In genomic region chr17:5019475-5019956, GRCh38 we compare ENCODE assay signal across 9 cellular contexts. TPM values are rescaled to one million over a fixed set of nuclear protein-coding genes. Genes with fewer than 3 reads are reported as not detected.
DNase-seq lines count a peak whose midpoint lies in the region; ATAC-seq and FAIRE-seq lines count a peak whose summit lies in the region.
"Had no signal": no experiment of that assay in that cellular context is flagged by ENCODE, and none has a peak within 500 bp of the region (broad histone marks: within the 10 kb centered on the region; RNA-seq: fewer than 3 reads in every experiment).

No MANE protein-coding gene starts in this region.

- CTCF ChIA-PET in naive thymus-derived CD4-positive, alpha-beta T cell (lab: Charles Lee) = interaction anchor here (0.7 to 1.3 kb wide), 3 partner anchors 31 to 49 kb away, joined by 3 to 5 read pairs (median 3); no protein-coding TSS in a partner anchor

- no peaks in the 10 kb centered on the region for H3K27me3 Mint-ChIP-seq in IgD-negative memory B cell
- no peaks in the 10 kb centered on the region for H3K27me3 Mint-ChIP-seq in naive thymus-derived CD4-positive, alpha-beta T cell

- peak; percentile 73 for ATAC-seq in naive thymus-derived CD4-positive, alpha-beta T cell
- no peak for ATAC-seq in HG03175 (IDR thresholded peaks at IDR 0.05; ENCODE audit: unreplicated experiment)

- 29 to 67% (median 47%) methylated on average over 1 of the region's 1 CpG for WGBS in small intestine, 3 donors

- H3K36me3 Mint-ChIP-seq in IgD-negative memory B cell = peaks cover 9% of the 10 kb centered on the region
- H3K36me3 Mint-ChIP-seq in naive thymus-derived CD4-positive, alpha-beta T cell = peaks cover 0 to 28% (median 3%) of the 10 kb centered on the region in 5 donors

- H3K9me3 ChIP-seq in naive thymus-derived CD4-positive, alpha-beta T cell (ENCODE audit: control insufficient read depth in 2 of 3, low read length in 3 of 3) = no peaks in the 10 kb centered on the region
- H3K9me3 ChIP-seq in small intestine (ENCODE audit: control insufficient read depth, low read depth) = no peaks in the 10 kb centered on the region

- H3K4me1 ChIP-seq in naive thymus-derived CD4-positive, alpha-beta T cell (ENCODE audit: control insufficient read depth in 2 of 2, insufficient read depth in 2 of 2, low read length in 2 of 2) = no peaks in the 10 kb centered on the region
- no peaks in the 10 kb centered on the region for H3K4me1 ChIP-seq in small intestine (ENCODE audit: control insufficient read depth in 2 of 2, insufficient read depth in 1 of 2, low read depth in 1 of 2, low read length in 1 of 2)

- peak overlapping the region in 2 of 3 donors; percentile 57 to 63 for H3K27ac Mint-ChIP-seq in IgD-negative memory B cell
- H3K27ac Mint-ChIP-seq in naive thymus-derived CD4-positive, alpha-beta T cell = peak overlapping the region in 6 of 9 donors; percentile 49 to 78 (median 73)

- POLR2A ChIA-PET in naive thymus-derived CD4-positive, alpha-beta T cell (lab: Charles Lee) = interaction anchor here (0.5 to 0.6 kb wide), 2 partner anchors 59 to 465 kb away, joined by 3 read pairs; partner anchors contain the start of gene MYBBP1A

- H3K9me3 Mint-ChIP-seq in IgD-negative memory B cell = no peaks in the 10 kb centered on the region
- H3K9me3 Mint-ChIP-seq in naive thymus-derived CD4-positive, alpha-beta T cell = no peaks in the 10 kb centered on the region

- intact Hi-C loops in naive thymus-derived CD4-positive, alpha-beta T cell (cut with micrococcal nuclease) = loop anchor here (1.0 to 5.0 kb wide), 4 partner anchors 22 to 110 kb away; partner anchors contain the start of genes INCA1 (in 1 of the 2) and KIF1C (in 1 of the 2)

- DNase-seq in EH (ENCODE audit: low read depth) (peak; percentile 34), small intestine (no peak), NCI-H2029 treated with DMSO at 0.1 percent for 48 hours (lab: John Stamatoyannopoulos, UW) (no peak), midbrain (lab: John Stamatoyannopoulos, UW) (no peak)
- DNase-seq in activated T-cell treated with anti-CD3 and anti-CD28 coated beads, Interleukin-2, amount 50 U/mL, for 48 hours = peak; percentile 57 to 67
- peak in 5 of 9 donors; percentile 22 to 42 (median 39) for DNase-seq in naive thymus-derived CD4-positive, alpha-beta T cell

- H3K4me3 ChIP-seq in naive thymus-derived CD4-positive, alpha-beta T cell (ENCODE audit: low read length) = no peak overlapping the region
- no peak overlapping the region for H3K4me3 ChIP-seq in small intestine (ENCODE audit: low read depth in 1 of 2, low read length in 2 of 2)

- no peaks in the 10 kb centered on the region for H3K27me3 ChIP-seq in naive thymus-derived CD4-positive, alpha-beta T cell (ENCODE audit: control insufficient read depth in 2 of 2, insufficient read depth in 2 of 2, low read length in 2 of 2)
- no peaks in the 10 kb centered on the region for H3K27me3 ChIP-seq in small intestine (ENCODE audit: control insufficient read depth in 2 of 2, insufficient read depth in 2 of 2, low read length in 2 of 2)

- peaks cover 5 to 10% (median 5%) of the 10 kb centered on the region in 3 donors for H3K4me1 Mint-ChIP-seq in IgD-negative memory B cell
- peaks cover 4 to 15% (median 7%) of the 10 kb centered on the region in 7 donors for H3K4me1 Mint-ChIP-seq in naive thymus-derived CD4-positive, alpha-beta T cell

- no peak for FAIRE-seq in small intestine (lab: Jason Lieb, UNC)

- peaks cover 0 to 39% (median 0%) of the 10 kb centered on the region in 3 experiments for H3K36me3 ChIP-seq in naive thymus-derived CD4-positive, alpha-beta T cell (ENCODE audit: control insufficient read depth in 2 of 3, insufficient read depth in 3 of 3, low read length in 3 of 3)
- peaks cover 28 to 31% of the 10 kb centered on the region in 2 donors for H3K36me3 ChIP-seq in small intestine (ENCODE audit: control insufficient read depth in 2 of 2, insufficient read depth in 2 of 2, low read length in 2 of 2)

- H3K27ac ChIP-seq in naive thymus-derived CD4-positive, alpha-beta T cell (ENCODE audit: low read depth, low read length) = no peak overlapping the region
- H3K27ac ChIP-seq in small intestine (ENCODE audit: low read depth in 1 of 2, low read length in 1 of 2) = peak overlapping the region in 1 of 2 donors; percentile 9

- H3K4me3 Mint-ChIP-seq in IgD-negative memory B cell = no peak overlapping the region
- no peak overlapping the region for H3K4me3 Mint-ChIP-seq in naive thymus-derived CD4-positive, alpha-beta T cell

RNA-seq across cellular contexts. Expression of gene SLC52A1, which starts 15.7 kb away (rescaled TPM):
- not detected for polyA plus RNA-seq in IgD-negative memory B cell
- under 1 TPM in 4 of 5 experiments, not detected in 1; 0.16 to 0.44 (median 0.28) TPM for total RNA-seq in naive thymus-derived CD4-positive, alpha-beta T cell
- polyA plus RNA-seq in naive thymus-derived CD4-positive, alpha-beta T cell = under 1 TPM in 1 of 2 donors, not detected in 1; 0.14 TPM
- 10 to 100 TPM; 17.3 to 44.5 (median 41.6) TPM for polyA plus RNA-seq in small intestine
- polyA plus RNA-seq: neural cell had no signal

RNA-seq across cellular contexts. Expression of gene KIF1C, which starts 21.8 kb away (rescaled TPM):
- 15.0 TPM for polyA plus RNA-seq in IgD-negative memory B cell
- total RNA-seq in naive thymus-derived CD4-positive, alpha-beta T cell = 10 to 100 TPM; 11.5 to 46.5 (median 21.0) TPM
- 1 to 10 TPM; 3.0 to 3.4 TPM for polyA plus RNA-seq in naive thymus-derived CD4-positive, alpha-beta T cell
- polyA plus RNA-seq in small intestine = 100 to 1,000 TPM in 1 of 3 donors, 10 to 100 TPM in 2; 72.7 to 141 (median 92.4) TPM

RNA-seq across cellular contexts. Expression of gene INCA1, which starts 22.2 kb away (rescaled TPM):
- polyA plus RNA-seq in IgD-negative memory B cell (0.36 TPM), small intestine (1 to 10 TPM; 2.1 to 4.9 (median 4.0) TPM)
- under 1 TPM in 4 of 5 experiments, not detected in 1; 0.38 to 0.42 (median 0.41) TPM for total RNA-seq in naive thymus-derived CD4-positive, alpha-beta T cell
- not detected for polyA plus RNA-seq in naive thymus-derived CD4-positive, alpha-beta T cell

RNA-seq across cellular contexts. Expression of gene CAMTA2, which starts 32.0 kb away (rescaled TPM):
- polyA plus RNA-seq in IgD-negative memory B cell (19.1 TPM), small intestine (10 to 100 TPM; 47.2 to 93.7 (median 70.0) TPM)
- 10 to 100 TPM; 55.2 to 90.0 (median 64.1) TPM for total RNA-seq in naive thymus-derived CD4-positive, alpha-beta T cell
- 10 to 100 TPM in 1 of 2 donors, 1 to 10 TPM in 1; 9.7 to 20.5 TPM for polyA plus RNA-seq in naive thymus-derived CD4-positive, alpha-beta T cell

RNA-seq across cellular contexts. Expression of gene SPAG7, which starts 51.9 kb away (rescaled TPM):
- 97.1 TPM for polyA plus RNA-seq in IgD-negative memory B cell
- 10 to 100 TPM; 41.6 to 59.6 (median 42.6) TPM for total RNA-seq in naive thymus-derived CD4-positive, alpha-beta T cell
- 100 to 1,000 TPM in 1 of 2 donors, 10 to 100 TPM in 1; 96.9 to 119 TPM for polyA plus RNA-seq in naive thymus-derived CD4-positive, alpha-beta T cell
- polyA plus RNA-seq in small intestine = 100 to 1,000 TPM in 1 of 3 donors, 10 to 100 TPM in 2; 77.6 to 101 (median 82.4) TPM

Comparison
In these comparisons a context has a peak if more than half of its experiments do, and no peak if none do; other contexts are left out.
1. DNase-seq: peak in EH (single experiment), activated T-cell treated with anti-CD3 and anti-CD28 coated beads, Interleukin-2, amount 50 U/mL, for 48 hours (2 of 2) and naive thymus-derived CD4-positive, alpha-beta T cell (5 of 9); none in small intestine (single experiment), NCI-H2029 treated with DMSO at 0.1 percent for 48 hours (single experiment) and midbrain (single experiment).
2. RNA of gene SLC52A1, which starts 15.7 kb away (polyA plus RNA-seq): 17.3 to 44.5 TPM in small intestine; 0.14 TPM in naive thymus-derived CD4-positive, alpha-beta T cell and not detected in IgD-negative memory B cell (single experiment); every median in the first group is over 10 times any median in the second.